Comparison of ENCODE assay signal across 8 cellular contexts in genomic region chr22:42071508-42071907, GRCh38. TPM values are rescaled to one million over a fixed set of nuclear protein-coding genes. Genes with fewer than 3 reads are reported as not detected.
DNase-seq lines count a peak whose midpoint lies in the region; ATAC-seq, FAIRE-seq and TF ChIP-seq lines count a peak whose summit lies in the region.
"Not testable (repeated sequence)": the region's sequence is repeated elsewhere in the genome, so short reads cannot be mapped to it uniquely, and the experiment has no call there.

No MANE protein-coding gene starts in this region.

- POLR2A ChIA-PET in Panc1 (lab: Charles Lee): not testable (repeated sequence)

- peaks cover 45% of the 10 kb centered on the region for H3K4me1 Mint-ChIP-seq in activated T-cell treated with anti-CD3 and anti-CD28 coated beads, Interleukin-2, amount 50 U/mL, for 24 hours (ENCODE audit: low read depth)

- H3K27me3 ChIP-seq in Panc1 (ENCODE audit: control insufficient read depth, insufficient read depth, low read length); bronchial epithelial cell (ENCODE audit: control insufficient read depth, insufficient read depth, low read length); mucosa of stomach (ENCODE audit: control insufficient read depth, insufficient read depth, low read length); gastrocnemius medialis; upper lobe of right lung: not testable (repeated sequence)

- H3K4me3 Mint-ChIP-seq in activated T-cell treated with anti-CD3 and anti-CD28 coated beads, Interleukin-2, amount 50 U/mL, for 24 hours: peak overlapping the region; percentile 85

- peak overlapping the region; percentile 72 for H3K9ac ChIP-seq in mucosa of stomach (ENCODE audit: low read length)

- H3K27me3 Mint-ChIP-seq in activated T-cell treated with anti-CD3 and anti-CD28 coated beads, Interleukin-2, amount 50 U/mL, for 24 hours: not testable (repeated sequence)

- not testable (repeated sequence) for H3K9me3 Mint-ChIP-seq in activated T-cell treated with anti-CD3 and anti-CD28 coated beads, Interleukin-2, amount 50 U/mL, for 24 hours

- not testable (repeated sequence) for DNase-seq in GM12892 (ENCODE audit: insufficient read length); Panc1 (ENCODE audit: low read depth, low spot score); activated T-cell treated with anti-CD3 and anti-CD28 coated beads, Interleukin-2, amount 50 U/mL, for 24 hours; bronchial epithelial cell (ENCODE audit: low read depth); gastrocnemius medialis; upper lobe of right lung
- peak; percentile 13 for DNase-seq in Right ventricle myocardium superior

- peak overlapping the region; percentile 90 for H3K27ac Mint-ChIP-seq in activated T-cell treated with anti-CD3 and anti-CD28 coated beads, Interleukin-2, amount 50 U/mL, for 24 hours

- peaks cover 26% of the 10 kb centered on the region for H3K36me3 Mint-ChIP-seq in activated T-cell treated with anti-CD3 and anti-CD28 coated beads, Interleukin-2, amount 50 U/mL, for 24 hours (ENCODE audit: low read depth)

- intact Hi-C loops in Panc1 (cut with micrococcal nuclease; ENCODE audit: unreplicated experiment): loop anchor here (5.0 kb wide), 1 partner anchor 104 kb away; the partner anchor contains the start of gene SEPTIN3
- intact Hi-C loops in Right ventricle myocardium superior (cut with DNase I); upper lobe of right lung (cut with DNase I): not testable (repeated sequence)
- intact Hi-C loops in gastrocnemius medialis (cut with DNase I; ENCODE audit: low total_unique reads): loop anchor here (2.0 to 10.0 kb wide), 3 partner anchors 125 to 977 kb away; partner anchors contain the start of genes CENPM and EP300

- BruUV-seq in Panc1 (replicated peaks; lab: Mats Ljungman, UMichigan): not testable (repeated sequence)

- CTCF ChIA-PET in Panc1 (lab: Charles Lee): not testable (repeated sequence)

- H3K9me3 ChIP-seq in Panc1 (ENCODE audit: control insufficient read depth, insufficient read depth, low read depth, low read length); mucosa of stomach (ENCODE audit: control insufficient read depth, low read length); gastrocnemius medialis; upper lobe of right lung: not testable (repeated sequence)

- not testable (repeated sequence) for ATAC-seq in Panc1; Right ventricle myocardium superior (ENCODE audit: poor library complexity); gastrocnemius medialis; upper lobe of right lung

- not testable (repeated sequence) for TF ChIP-seq POLR2A in GM12892 (IDR thresholded peaks at IDR 0.05; ENCODE audit: low read depth, low read length); gastrocnemius medialis (IDR thresholded peaks at IDR 0.05)

- TF ChIP-seq CTCF in Panc1 (IDR thresholded peaks at IDR 0.05); bronchial epithelial cell (IDR thresholded peaks at IDR 0.05; ENCODE audit: insufficient read depth, low read length, severe bottlenecking); gastrocnemius medialis (IDR thresholded peaks at IDR 0.05 in 4 of 5, conservative IDR thresholded peaks at IDR 0.05 in 1 of 5); upper lobe of right lung (IDR thresholded peaks at IDR 0.05): not testable (repeated sequence)

- H3K4me1 ChIP-seq in Panc1 (ENCODE audit: control insufficient read depth, insufficient read depth, low read length): not testable (repeated sequence)
- H3K4me1 ChIP-seq in mucosa of stomach (ENCODE audit: control insufficient read depth, insufficient read depth, low read length) (peaks cover 32% of the 10 kb centered on the region), gastrocnemius medialis (peaks cover 11 to 26% of the 10 kb centered on the region in 2 donors), upper lobe of right lung (peaks cover 32% of the 10 kb centered on the region)

- H3K4me3 ChIP-seq in Panc1 (ENCODE audit: low read depth in 2 of 2, low read length in 2 of 2): peak overlapping the region; percentile 59 to 78; a peak in 3 of 4 replicates
- peak overlapping the region; percentile 47 for H3K4me3 ChIP-seq in bronchial epithelial cell (ENCODE audit: low read depth, low read length)
- not testable (repeated sequence) for H3K4me3 ChIP-seq in mucosa of stomach (ENCODE audit: low read length)
- peak overlapping the region; percentile 64 to 81 (median 72) for H3K4me3 ChIP-seq in gastrocnemius medialis
- peak overlapping the region; percentile 62 for H3K4me3 ChIP-seq in upper lobe of right lung

- in situ Hi-C loops in Panc1 (cut with HindIII; ENCODE audit: low pct_unique_long_range_greater_than_20kb, low sequenced_read_pairs); gastrocnemius medialis (cut with MboI; ENCODE audit: low sequenced_read_pairs in 4 of 4): not testable (repeated sequence)

- H3K27ac ChIP-seq in Panc1 (ENCODE audit: low read length) (peak overlapping the region; percentile 77), gastrocnemius medialis (peak overlapping the region in 3 of 4 donors; percentile 86 to 91 (median 89)), upper lobe of right lung (peak overlapping the region; percentile 88)

- not testable (repeated sequence) for H3K36me3 ChIP-seq in Panc1 (ENCODE audit: control insufficient read depth, insufficient read depth, low read length); bronchial epithelial cell (ENCODE audit: control insufficient read depth, insufficient read depth, low read length); mucosa of stomach (ENCODE audit: control insufficient read depth, insufficient read depth, low read length)
- H3K36me3 ChIP-seq in gastrocnemius medialis (peaks cover 0 to 13% of the 10 kb centered on the region in 2 donors), upper lobe of right lung (peaks cover 15% of the 10 kb centered on the region)

- peak; percentile 17 for FAIRE-seq in GM12892 (lab: Jason Lieb, UNC)
- not testable (repeated sequence) for FAIRE-seq in bronchial epithelial cell (lab: Jason Lieb, UNC)

RNA-seq across cellular contexts. Expression of gene NAGA, which starts 0.9 kb away (rescaled TPM):
- 19.1 TPM for polyA plus RNA-seq in GM12892 (2012; ENCODE audit: missing spikeins)
- total RNA-seq in Panc1 (2021; ENCODE audit: unreplicated experiment) (24.2 TPM), bronchial epithelial cell (18.7 and 26.0 TPM in 2 replicates), Right ventricle myocardium superior (11.8 TPM), gastrocnemius medialis (10 to 100 TPM in 3 of 4 donors, 1 to 10 TPM in 1; 8.7 to 14.1 (median 11.9) TPM), upper lobe of right lung (28.6 TPM)
- 25.9 TPM for polyA plus RNA-seq in Panc1 (2012; ENCODE audit: insufficient read length)

RNA-seq across cellular contexts. Expression of gene PHETA2, which starts 2.5 kb away (rescaled TPM):
- polyA plus RNA-seq in GM12892 (2012; ENCODE audit: missing spikeins): 1.9 TPM
- total RNA-seq in Panc1 (2021; ENCODE audit: unreplicated experiment): 1.3 TPM
- polyA plus RNA-seq in Panc1 (2012; ENCODE audit: insufficient read length): 2.6 TPM
- 2.4 and 3.4 TPM in 2 replicates for total RNA-seq in bronchial epithelial cell
- 4.2 TPM for total RNA-seq in Right ventricle myocardium superior
- 1 to 10 TPM; 1.8 to 3.1 (median 2.1) TPM for total RNA-seq in gastrocnemius medialis
- 15.4 TPM for total RNA-seq in upper lobe of right lung

RNA-seq across cellular contexts. Expression of gene SMDT1, which starts 8.0 kb away (rescaled TPM):
- 91.4 TPM for polyA plus RNA-seq in GM12892 (2012; ENCODE audit: missing spikeins)
- total RNA-seq in Panc1 (2021; ENCODE audit: unreplicated experiment) (44.6 TPM), bronchial epithelial cell (5.5 and 14.8 TPM in 2 replicates), Right ventricle myocardium superior (179 TPM), gastrocnemius medialis (10 to 100 TPM in 1 of 4 donors, 1 to 10 TPM in 3; 7.9 to 14.6 (median 9.8) TPM), upper lobe of right lung (113 TPM)
- polyA plus RNA-seq in Panc1 (2012; ENCODE audit: insufficient read length): 44.3 TPM

RNA-seq across cellular contexts. Expression of gene NDUFA6, which starts 19.1 kb away (rescaled TPM):
- polyA plus RNA-seq in GM12892 (2012; ENCODE audit: missing spikeins): 136 TPM
- total RNA-seq in Panc1 (2021; ENCODE audit: unreplicated experiment) (92.2 TPM), bronchial epithelial cell (64.8 and 68.0 TPM in 2 replicates), Right ventricle myocardium superior (298 TPM), gastrocnemius medialis (100 to 1,000 TPM; 117 to 139 (median 125) TPM), upper lobe of right lung (46.2 TPM)
- 69.4 TPM for polyA plus RNA-seq in Panc1 (2012; ENCODE audit: insufficient read length)

RNA-seq across cellular contexts. Expression of gene CYP2D6, which starts 59.1 kb away (rescaled TPM):
- polyA plus RNA-seq in GM12892 (2012; ENCODE audit: missing spikeins): 1.4 TPM
- total RNA-seq in Panc1 (2021; ENCODE audit: unreplicated experiment): 2.7 TPM
- 2.8 TPM for polyA plus RNA-seq in Panc1 (2012; ENCODE audit: insufficient read length)
- 0.53 and 0.64 TPM in 2 replicates for total RNA-seq in bronchial epithelial cell
- total RNA-seq in Right ventricle myocardium superior: not detected
- under 1 TPM in 2 of 4 donors, not detected in 2; 0.15 to 0.24 TPM for total RNA-seq in gastrocnemius medialis
- total RNA-seq in upper lobe of right lung: 1.0 TPM
